ENCODE assay signal across 28 cellular contexts in the genomic region with DNA sequence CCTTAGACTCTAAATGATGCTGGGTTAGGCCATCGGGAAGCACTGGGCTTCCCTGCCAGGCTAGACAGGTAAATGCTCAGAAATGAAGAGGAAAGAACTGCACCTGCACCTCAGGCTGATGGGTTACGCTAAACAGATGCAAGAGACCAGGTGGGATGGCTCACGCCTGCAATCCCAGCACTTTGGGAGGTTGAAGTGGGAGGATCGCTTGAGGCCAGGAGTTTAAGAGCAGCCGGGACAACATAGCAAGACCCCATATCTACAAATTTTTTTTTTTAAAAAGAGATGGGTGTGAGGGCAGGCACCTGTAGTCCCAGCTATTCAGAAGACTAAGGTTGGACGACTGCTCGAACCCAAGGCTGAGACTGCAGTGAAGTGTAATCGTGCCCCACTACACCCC.
"Had no signal": no experiment of that assay in that cellular context is flagged by ENCODE, and none has a peak within 500 bp of the region (broad histone marks: within the 10 kb centered on the region; RNA-seq: fewer than 3 reads in every experiment).

No MANE protein-coding gene starts in this region.

- H3K4me3 ChIP-seq: esophagus muscularis mucosa, gastrocnemius medialis had no signal

- H3K27me3 Mint-ChIP-seq: activated CD4-positive, alpha-beta memory T cell treated with anti-CD3 and anti-CD28 coated beads, Interleukin-2, amount 10 ng/mL, durations not matched to agents 7 days and 5 days; activated CD4-positive, alpha-beta T cell treated with anti-CD3 and anti-CD28 coated beads, Interleukin-2, amount 10 ng/mL, durations not matched to agents 7 days and 5 days; activated T-cell treated with anti-CD3 and anti-CD28 coated beads, Interleukin-2, amount 50 U/mL, for 24 hours; activated T-helper 17 cell treated with anti-CD3 and anti-CD28 coated beads, Interleukin-2, amount 50 U/mL, for 72 hours; central memory CD8-positive, alpha-beta T cell; effector memory CD8-positive, alpha-beta T cell had no signal

- H3K27me3 ChIP-seq: brain microvascular endothelial cell, foreskin keratinocyte, gastrocnemius medialis had no signal

- H3K36me3 Mint-ChIP-seq: activated naive CD8-positive, alpha-beta T cell had no signal

- H3K4me1 ChIP-seq: esophagus muscularis mucosa, foreskin keratinocyte, gastrocnemius medialis had no signal

- H3K4me1 Mint-ChIP-seq: activated CD4-positive, alpha-beta memory T cell treated with anti-CD3 and anti-CD28 coated beads, Interleukin-2, amount 10 ng/mL, durations not matched to agents 7 days and 5 days; activated CD4-positive, alpha-beta T cell treated with anti-CD3 and anti-CD28 coated beads, Interleukin-2, amount 10 ng/mL, durations not matched to agents 7 days and 5 days; activated T-helper 17 cell treated with anti-CD3 and anti-CD28 coated beads, Interleukin-2, amount 50 U/mL, for 72 hours; central memory CD8-positive, alpha-beta T cell had no signal

- H3K4me3 Mint-ChIP-seq: activated CD4-positive, alpha-beta memory T cell treated with anti-CD3 and anti-CD28 coated beads, Interleukin-2, amount 10 ng/mL, durations not matched to agents 7 days and 5 days; activated CD4-positive, alpha-beta T cell treated with anti-CD3 and anti-CD28 coated beads, Interleukin-2, amount 10 ng/mL, durations not matched to agents 7 days and 5 days; activated naive CD8-positive, alpha-beta T cell; activated T-cell treated with anti-CD3 and anti-CD28 coated beads, Interleukin-2, amount 50 U/mL, for 24 hours; activated T-cell treated with anti-CD3 and anti-CD28 coated beads, Interleukin-2, amount 50 U/mL, for 72 hours; activated T-helper 17 cell treated with anti-CD3 and anti-CD28 coated beads, Interleukin-2, amount 50 U/mL, for 72 hours; central memory CD8-positive, alpha-beta T cell; effector memory CD8-positive, alpha-beta T cell had no signal

- DNase-seq: activated CD4-positive, alpha-beta memory T cell treated with anti-CD3 and anti-CD28 coated beads, Interleukin-2, amount 10 ng/mL, durations not matched to agents 7 days and 5 days; activated CD4-positive, alpha-beta T cell treated with anti-CD3 and anti-CD28 coated beads for 1 hour; activated CD4-positive, alpha-beta T cell treated with anti-CD3 and anti-CD28 coated beads for 4 hours; activated CD4-positive, alpha-beta T cell treated with anti-CD3 and anti-CD28 coated beads, Interleukin-2, amount 10 ng/mL, durations not matched to agents 7 days and 5 days; activated CD4-positive, alpha-beta T cell treated with anti-CD3 and anti-CD28 coated beads, Interleukin-2, amount 50 U/mL, for 4 hours; activated CD8-positive, alpha-beta memory T cell treated with anti-CD3 and anti-CD28 coated beads, Interleukin-2, amount 50 U/mL, for 48 hours; activated effector memory CD4-positive, alpha-beta T cell treated with Interleukin-2 at 50 U/mL for 16 hours; activated gamma-delta T cell treated with Interleukin-2 at 50 U/mL for 16 hours; activated naive CD4-positive, alpha-beta T cell treated with anti-CD3 and anti-CD28 coated beads, Interleukin-2, amount 50 U/mL, for 16 hours; activated naive CD4-positive, alpha-beta T cell treated with Interleukin-2 at 50 U/mL for 16 hours; activated T-cell treated with anti-CD3 and anti-CD28 coated beads for 4 hours; activated T-cell treated with anti-CD3 and anti-CD28 coated beads, Interleukin-2, amount 50 U/mL, for 24 hours; activated T-cell treated with anti-CD3 and anti-CD28 coated beads, Interleukin-2, amount 50 U/mL, for 72 hours; amniotic stem cell; anterior cingulate cortex; brain microvascular endothelial cell; cortex of kidney; dermis blood vessel endothelial cell; effector CD4-positive, alpha-beta T cell; effector memory CD8-positive, alpha-beta T cell; erythroblast; foreskin keratinocyte; gastrocnemius medialis; T-helper 2 cell had no signal

- H3K9me3 Mint-ChIP-seq: activated T-helper 17 cell treated with anti-CD3 and anti-CD28 coated beads, Interleukin-2, amount 50 U/mL, for 72 hours had no signal

- H3K9me3 ChIP-seq: esophagus muscularis mucosa, gastrocnemius medialis had no signal

- H3K27ac Mint-ChIP-seq: activated CD4-positive, alpha-beta memory T cell treated with anti-CD3 and anti-CD28 coated beads, Interleukin-2, amount 10 ng/mL, durations not matched to agents 7 days and 5 days; activated CD4-positive, alpha-beta T cell treated with anti-CD3 and anti-CD28 coated beads, Interleukin-2, amount 10 ng/mL, durations not matched to agents 7 days and 5 days; activated naive CD8-positive, alpha-beta T cell; activated T-cell treated with anti-CD3 and anti-CD28 coated beads, Interleukin-2, amount 50 U/mL, for 24 hours; activated T-cell treated with anti-CD3 and anti-CD28 coated beads, Interleukin-2, amount 50 U/mL, for 72 hours; activated T-helper 17 cell treated with anti-CD3 and anti-CD28 coated beads, Interleukin-2, amount 50 U/mL, for 72 hours; effector memory CD8-positive, alpha-beta T cell had no signal

- H3K36me3 ChIP-seq: brain microvascular endothelial cell, esophagus muscularis mucosa, gastrocnemius medialis had no signal

- ATAC-seq: activated T-cell treated with anti-CD3 and anti-CD28 coated beads, Interleukin-2, amount 50 U/mL, for 72 hours; activated T-helper 17 cell treated with anti-CD3 and anti-CD28 coated beads, Interleukin-2, amount 50 U/mL, for 72 hours; effector memory CD8-positive, alpha-beta T cell; foreskin keratinocyte; gastrocnemius medialis had no signal

- H3K27ac ChIP-seq: brain microvascular endothelial cell, esophagus muscularis mucosa, foreskin keratinocyte, gastrocnemius medialis had no signal
